13 cellular contexts compared by ENCODE assay signal in the genomic region with DNA sequence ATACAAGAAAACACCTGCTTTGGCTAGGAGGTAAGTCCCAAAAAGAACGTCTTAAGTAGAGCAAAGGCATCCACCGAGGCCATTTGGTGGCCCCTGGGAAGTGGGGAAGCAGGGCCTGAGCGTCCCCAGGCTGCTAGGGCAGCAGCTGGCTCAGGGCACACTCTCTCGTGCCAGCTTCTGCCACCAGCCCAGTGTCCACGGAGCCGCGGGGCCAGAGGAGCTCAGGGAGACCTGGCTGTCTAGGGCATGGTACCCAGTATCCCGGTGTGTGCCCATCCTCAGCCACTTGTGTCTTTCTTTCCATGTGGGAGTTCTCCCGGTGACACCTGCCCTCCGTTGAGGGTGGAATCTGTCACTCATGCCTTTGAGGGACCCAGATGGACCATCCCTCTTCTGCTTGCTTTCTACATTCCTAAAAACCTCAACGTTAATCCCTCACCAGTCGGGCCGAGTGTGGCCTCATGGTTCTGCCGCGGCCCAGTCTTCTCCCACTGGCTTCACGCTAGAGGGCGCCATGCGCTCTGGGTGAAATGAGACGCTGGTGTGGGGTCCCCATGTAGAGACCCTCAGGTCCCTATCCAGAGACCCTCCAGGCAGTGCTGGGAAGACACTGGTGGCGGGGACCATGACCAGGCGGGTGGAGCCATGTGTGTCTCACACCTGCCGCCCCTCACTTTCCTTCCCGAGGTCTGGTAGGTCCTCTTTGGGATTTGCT. TPM values are rescaled to one million over a fixed set of nuclear protein-coding genes. Genes with fewer than 3 reads are reported as not detected.
A peak's percentile ranks its signal among the peaks of the same experiment; 100 is the strongest.
DNase-seq lines count a peak whose midpoint lies in the region; ATAC-seq, FAIRE-seq and TF ChIP-seq lines count a peak whose summit lies in the region.
"Had no signal": no experiment of that assay in that cellular context is flagged by ENCODE, and none has a peak within 500 bp of the region (broad histone marks: within the 10 kb centered on the region; RNA-seq: fewer than 3 reads in every experiment).

No MANE protein-coding gene starts in this region.

- no peak for ATAC-seq in left ventricle myocardium superior
- no peak for ATAC-seq in natural killer cell
- ATAC-seq in activated CD8-positive, alpha-beta memory T cell treated with anti-CD3 and anti-CD28 coated beads, Interleukin-2, amount 10 ng/mL, durations not matched to agents 7 days and 5 days: no peak

- intact Hi-C loops in left ventricle myocardium superior (cut with micrococcal nuclease) (no loop called here), natural killer cell (cut with micrococcal nuclease) (no loop called here)

- H3K4me1 ChIP-seq in right atrium auricular region: peaks cover 0 to 19% of the 10 kb centered on the region in 2 donors

- H3K36me3 ChIP-seq in right atrium auricular region (peaks cover 55% of the 10 kb centered on the region), bronchial epithelial cell (ENCODE audit: control insufficient read depth, insufficient read depth, low read length) (peaks cover 16% of the 10 kb centered on the region)

- H3K4me1 Mint-ChIP-seq in mesothelial cell of epicardium: peaks cover 4% of the 10 kb centered on the region
- peaks cover 0 to 4% of the 10 kb centered on the region in 2 donors for H3K4me1 Mint-ChIP-seq in natural killer cell
- H3K4me1 Mint-ChIP-seq in activated CD8-positive, alpha-beta memory T cell treated with anti-CD3 and anti-CD28 coated beads, Interleukin-2, amount 10 ng/mL, durations not matched to agents 7 days and 5 days: no peaks in the 10 kb centered on the region
- H3K4me1 Mint-ChIP-seq: activated CD4-positive, alpha-beta T cell treated with anti-CD3 and anti-CD28 coated beads, Interleukin-2, amount 10 ng/mL, durations not matched to agents 24 days and 14 days had no signal

- H3K27me3 Mint-ChIP-seq in mesothelial cell of epicardium (ENCODE audit: low read depth) (no peaks in the 10 kb centered on the region), natural killer cell (ENCODE audit: low read depth in 2 of 2) (no peaks in the 10 kb centered on the region)
- H3K27me3 Mint-ChIP-seq in activated CD8-positive, alpha-beta memory T cell treated with anti-CD3 and anti-CD28 coated beads, Interleukin-2, amount 10 ng/mL, durations not matched to agents 7 days and 5 days: no peaks in the 10 kb centered on the region
- H3K27me3 Mint-ChIP-seq: activated CD4-positive, alpha-beta T cell treated with anti-CD3 and anti-CD28 coated beads, Interleukin-2, amount 10 ng/mL, durations not matched to agents 24 days and 14 days had no signal

- DNase-seq in left ventricle myocardium superior (peak; percentile 33), right atrium auricular region (ENCODE audit: low spot score) (no peak), bronchial epithelial cell (ENCODE audit: low read depth) (no peak), mesothelial cell of epicardium (ENCODE audit: low spot score in 2 of 2, unreplicated experiment in 2 of 2) (no peak), natural killer cell (no peak), T-helper 1 cell (no peak)
- no peak for DNase-seq in stimulated activated naive CD4-positive, alpha-beta T cell treated with Interleukin-2 at 50 U/mL for 16 hours (lab: John Stamatoyannopoulos, UW)
- DNase-seq in activated CD8-positive, alpha-beta memory T cell treated with anti-CD3 and anti-CD28 coated beads, Interleukin-2, amount 10 ng/mL, durations not matched to agents 7 days and 5 days: no peak
- DNase-seq: activated CD4-positive, alpha-beta T cell treated with anti-CD3 and anti-CD28 coated beads, Interleukin-2, amount 10 ng/mL, durations not matched to agents 24 days and 14 days; GF-D8; NCI-H69 had no signal

- no peak for FAIRE-seq in bronchial epithelial cell (lab: Jason Lieb, UNC)

- H3K4me3 Mint-ChIP-seq in mesothelial cell of epicardium (no peak overlapping the region), natural killer cell (no peak overlapping the region)
- H3K4me3 Mint-ChIP-seq in activated CD8-positive, alpha-beta memory T cell treated with anti-CD3 and anti-CD28 coated beads, Interleukin-2, amount 10 ng/mL, durations not matched to agents 7 days and 5 days: no peak overlapping the region
- H3K4me3 Mint-ChIP-seq: activated CD4-positive, alpha-beta T cell treated with anti-CD3 and anti-CD28 coated beads, Interleukin-2, amount 10 ng/mL, durations not matched to agents 24 days and 14 days had no signal

- peak overlapping the region; percentile 84 for H3K27ac Mint-ChIP-seq in mesothelial cell of epicardium
- peak overlapping the region in 1 of 2 donors; percentile 27 for H3K27ac Mint-ChIP-seq in natural killer cell
- no peak overlapping the region for H3K27ac Mint-ChIP-seq in activated CD8-positive, alpha-beta memory T cell treated with anti-CD3 and anti-CD28 coated beads, Interleukin-2, amount 10 ng/mL, durations not matched to agents 7 days and 5 days
- H3K27ac Mint-ChIP-seq: activated CD4-positive, alpha-beta T cell treated with anti-CD3 and anti-CD28 coated beads, Interleukin-2, amount 10 ng/mL, durations not matched to agents 24 days and 14 days had no signal

- H3K4me3 ChIP-seq in right atrium auricular region: no peak overlapping the region
- no peak overlapping the region for H3K4me3 ChIP-seq in bronchial epithelial cell (ENCODE audit: low read depth, low read length)
- H3K4me3 ChIP-seq: BLaER1 treated with 17β-estradiol and CSF1 and Interleukin-3, amounts not matched to agents 10 nM and 100 nM; suprapubic skin had no signal

- TF ChIP-seq CTCF in right atrium auricular region (IDR thresholded peaks at IDR 0.05) (peak in 1 of 2 donors; percentile 28), bronchial epithelial cell (IDR thresholded peaks at IDR 0.05; ENCODE audit: insufficient read depth, low read length, severe bottlenecking) (peak; percentile 27), mesothelial cell of epicardium (IDR thresholded peaks at IDR 0.05; ENCODE audit: unreplicated experiment) (no peak), natural killer cell (IDR thresholded peaks at IDR 0.05) (no peak)

- no peak overlapping the region for H3K27ac ChIP-seq in right atrium auricular region
- H3K27ac ChIP-seq: BLaER1 treated with 17β-estradiol and CSF1 and Interleukin-3, amounts not matched to agents 10 nM and 100 nM; suprapubic skin had no signal

- H3K9me3 Mint-ChIP-seq in mesothelial cell of epicardium (no peaks in the 10 kb centered on the region), natural killer cell (no peaks in the 10 kb centered on the region)
- H3K9me3 Mint-ChIP-seq in activated CD8-positive, alpha-beta memory T cell treated with anti-CD3 and anti-CD28 coated beads, Interleukin-2, amount 10 ng/mL, durations not matched to agents 7 days and 5 days (ENCODE audit: low read depth): no peaks in the 10 kb centered on the region
- H3K9me3 Mint-ChIP-seq: activated CD4-positive, alpha-beta T cell treated with anti-CD3 and anti-CD28 coated beads, Interleukin-2, amount 10 ng/mL, durations not matched to agents 24 days and 14 days had no signal

- CTCF ChIA-PET in activated CD8-positive, alpha-beta memory T cell treated with anti-CD3 and anti-CD28 coated beads, Interleukin-2, amount 10 ng/mL, durations not matched to agents 7 days and 5 days (lab: Charles Lee): interaction anchor here (0.6 kb wide), 1 partner anchor 100 kb away, joined by 3 read pairs; no protein-coding TSS in a partner anchor

- H3K27me3 ChIP-seq in right atrium auricular region: no peaks in the 10 kb centered on the region
- H3K27me3 ChIP-seq in bronchial epithelial cell (ENCODE audit: control insufficient read depth, insufficient read depth, low read length): no peaks in the 10 kb centered on the region
- H3K27me3 ChIP-seq: BLaER1 treated with 17β-estradiol and CSF1 and Interleukin-3, amounts not matched to agents 10 nM and 100 nM; suprapubic skin had no signal

- H3K36me3 Mint-ChIP-seq in mesothelial cell of epicardium: peaks cover 15% of the 10 kb centered on the region
- no peaks in the 10 kb centered on the region for H3K36me3 Mint-ChIP-seq in natural killer cell
- H3K36me3 Mint-ChIP-seq in activated CD8-positive, alpha-beta memory T cell treated with anti-CD3 and anti-CD28 coated beads, Interleukin-2, amount 10 ng/mL, durations not matched to agents 7 days and 5 days: peaks cover 5% of the 10 kb centered on the region

- H3K9me3 ChIP-seq in right atrium auricular region: no peaks in the 10 kb centered on the region
- H3K9me3 ChIP-seq: BLaER1 treated with 17β-estradiol and CSF1 and Interleukin-3, amounts not matched to agents 10 nM and 100 nM; suprapubic skin had no signal

RNA-seq across cellular contexts. Expression of gene AP5Z1, which starts 9.5 kb away (rescaled TPM):
- total RNA-seq in left ventricle myocardium superior (10.5 TPM), right atrium auricular region (1 to 10 TPM; 7.5 to 9.2 TPM), bronchial epithelial cell (24.5 and 25.5 TPM in 2 replicates), mesothelial cell of epicardium (35.6 to 40.9 TPM (median 36.2 TPM) in 3 replicates), natural killer cell (100 to 1,000 TPM; 140 to 156 (median 143) TPM)
- 10 to 100 TPM; 51.2 to 57.5 TPM for total RNA-seq in activated CD8-positive, alpha-beta memory T cell treated with anti-CD3 and anti-CD28 coated beads, Interleukin-2, amount 10 ng/mL, durations not matched to agents 7 days and 5 days
